6 cellular contexts compared by ENCODE assay signal in the genomic region with DNA sequence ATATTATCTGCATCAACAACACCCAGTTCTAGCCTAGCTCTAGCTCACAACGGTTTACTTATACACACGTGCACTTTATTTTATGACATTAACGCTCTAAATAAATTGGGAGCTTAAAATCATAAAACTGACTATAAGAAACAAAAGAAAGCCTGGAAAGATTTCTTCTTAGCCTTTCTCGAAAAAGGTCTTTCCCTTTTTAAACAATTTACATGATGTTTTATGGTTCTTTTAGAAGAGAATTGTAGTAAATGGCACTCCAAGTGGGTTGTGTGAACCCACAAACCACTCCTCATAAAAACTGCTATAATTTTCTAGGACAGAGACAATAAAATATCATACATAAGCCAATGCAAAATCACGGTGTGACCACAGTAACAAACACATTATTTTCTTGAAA.
"Had no signal": no experiment of that assay in that cellular context is flagged by ENCODE, and none has a peak within 500 bp of the region (broad histone marks: within the 10 kb centered on the region; RNA-seq: fewer than 3 reads in every experiment).

No MANE protein-coding gene starts in this region.

- H3K9me3 ChIP-seq: HAP-1 had no signal

- H3K27me3 Mint-ChIP-seq: IgD-negative memory B cell had no signal

- H3K4me3 Mint-ChIP-seq: IgD-negative memory B cell had no signal

- H3K36me3 Mint-ChIP-seq: IgD-negative memory B cell had no signal

- DNase-seq: GOT3, H7 had no signal

- H3K9me3 Mint-ChIP-seq: IgD-negative memory B cell had no signal

- H3K4me3 ChIP-seq: HAP-1 had no signal

- H3K27ac Mint-ChIP-seq: IgD-negative memory B cell had no signal

- H3K27ac ChIP-seq: GM23248, HL-60 had no signal

- H3K36me3 ChIP-seq: HAP-1 had no signal
